1 cellular context compared by ENCODE assay signal in genomic region chr1:16905112-16905855, GRCh38.
TF ChIP-seq lines count a peak whose summit lies in the region.

No MANE protein-coding gene starts in this region.

TF ChIP-seq in K562, 482 proteins besides CTCF, POLR2A, EP300 and RAD21 (continued from another document):
- TF ChIP-seq ZMIZ1 (IDR thresholded peaks at IDR 0.05; ENCODE audit: low read depth in 2 of 2, low read length in 2 of 2) (peak in 1 of 2 experiments; percentile 100; a peak in 2 of 4 replicates), BRF1 (IDR thresholded peaks at IDR 0.05; ENCODE audit: borderline replicate concordance, extremely low read depth, insufficient read length) (no peak), SIX5 (IDR thresholded peaks at IDR 0.05; ENCODE audit: borderline replicate concordance in 1 of 2, insufficient read depth in 1 of 2, low read depth in 1 of 2, low read length in 2 of 2) (0 out of 4 replicates have a peak, but pooled peaks have one; percentile 2 to 13), GTF2F1 (IDR thresholded peaks at IDR 0.05; ENCODE audit: low read depth, low read length) (peak; percentile 100), THAP7 (CRISPR knock-in tag; IDR thresholded peaks at IDR 0.05) (peak; percentile 97), POLR3A (IDR thresholded peaks at IDR 0.05; ENCODE audit: borderline replicate concordance, extremely low read depth, insufficient read depth, insufficient read length) (no peak)
- TF ChIP-seq, protein P1, sequence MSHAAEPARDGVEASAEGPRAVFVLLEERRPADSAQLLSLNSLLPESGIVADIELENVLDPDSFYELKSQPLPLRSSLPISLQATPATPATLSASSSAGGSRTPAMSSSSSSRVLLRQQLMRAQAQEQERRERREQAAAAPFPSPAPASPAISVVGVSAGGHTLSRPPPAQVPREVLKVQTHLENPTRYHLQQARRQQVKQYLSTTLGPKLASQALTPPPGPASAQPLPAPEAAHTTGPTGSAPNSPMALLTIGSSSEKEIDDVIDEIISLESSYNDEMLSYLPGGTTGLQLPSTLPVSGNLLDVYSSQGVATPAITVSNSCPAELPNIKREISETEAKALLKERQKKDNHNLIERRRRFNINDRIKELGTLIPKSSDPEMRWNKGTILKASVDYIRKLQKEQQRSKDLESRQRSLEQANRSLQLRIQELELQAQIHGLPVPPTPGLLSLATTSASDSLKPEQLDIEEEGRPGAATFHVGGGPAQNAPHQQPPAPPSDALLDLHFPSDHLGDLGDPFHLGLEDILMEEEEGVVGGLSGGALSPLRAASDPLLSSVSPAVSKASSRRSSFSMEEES (CRISPR knock-in tag; IDR thresholded peaks at IDR 0.05) = peak; percentile 66
